In genomic region chr14:75537071-75537470, GRCh38 we compare ENCODE assay signal across 22 cellular contexts. TPM values are rescaled to one million over a fixed set of nuclear protein-coding genes. Genes with fewer than 3 reads are reported as not detected.
DNase-seq lines count a peak whose midpoint lies in the region; ATAC-seq, FAIRE-seq and TF ChIP-seq lines count a peak whose summit lies in the region.
"Had no signal": no experiment of that assay in that cellular context is flagged by ENCODE, and none has a peak within 500 bp of the region (broad histone marks: within the 10 kb centered on the region; RNA-seq: fewer than 3 reads in every experiment).

No MANE protein-coding gene starts in this region.

- H3K9me3 Mint-ChIP-seq in CD4-positive, alpha-beta memory T cell = no peaks in the 10 kb centered on the region
- H3K9me3 Mint-ChIP-seq in activated T-helper 17 cell treated with anti-CD3 and anti-CD28 coated beads, Interleukin-2, amount 50 U/mL, for 72 hours = no peaks in the 10 kb centered on the region
- no peaks in the 10 kb centered on the region for H3K9me3 Mint-ChIP-seq in natural killer cell
- H3K9me3 Mint-ChIP-seq: GM23338 had no signal

- CTCF ChIA-PET in A549 (lab: Yijun Ruan, JAX) = interaction anchor here (0.6 to 5.0 kb wide), 4 partner anchors 10 to 405 kb away, joined by 3 to 35 read pairs (median 6); no protein-coding TSS in a partner anchor
- CTCF ChIA-PET in CD4-positive, alpha-beta memory T cell (lab: Charles Lee; ENCODE audit: partially characterized antibody) = interaction anchor here (1.0 to 9.2 kb wide), 3 partner anchors 9 to 25 kb away, joined by 3 to 74 read pairs (median 5); no protein-coding TSS in a partner anchor

- 91% methylated on average over 4 of the region's 4 CpGs for WGBS in A549 (ENCODE audit: missing lambda C conversion rate)

- peaks cover 45% of the 10 kb centered on the region for H3K4me1 ChIP-seq in A549
- peaks cover 78% of the 10 kb centered on the region for H3K4me1 ChIP-seq in CD4-positive, alpha-beta memory T cell (ENCODE audit: insufficient read depth, low read length)

- no peak for FAIRE-seq in A549 (lab: Jason Lieb, UNC)

- TF ChIP-seq EP300 in A549 (IDR thresholded peaks at IDR 0.05) = no peak

- no peak overlapping the region for H3K4me3 Mint-ChIP-seq in CD4-positive, alpha-beta memory T cell
- peak overlapping the region; percentile 42 for H3K4me3 Mint-ChIP-seq in activated T-helper 17 cell treated with anti-CD3 and anti-CD28 coated beads, Interleukin-2, amount 50 U/mL, for 72 hours
- H3K4me3 Mint-ChIP-seq in natural killer cell = no peak overlapping the region
- H3K4me3 Mint-ChIP-seq: B cell, GM23338 had no signal

- DNase-seq in A549 (ENCODE audit: low read depth in 1 of 2, low spot score in 1 of 2) (no peak), natural killer cell (no peak), T-helper 1 cell (no peak), DMS79 treated with DMSO at 0.1 percent for 48 hours (lab: John Stamatoyannopoulos, UW) (no peak), HuH-7 (ENCODE audit: low spot score) (no peak)
- DNase-seq in CD4-positive, alpha-beta memory T cell = no peak
- DNase-seq in stimulated activated CD4-positive, alpha-beta T cell treated with anti-CD3 and anti-CD28 coated beads, Interleukin-1b, Interleukin-23, amount 100 ng/mL, for 48 hours = no peak
- DNase-seq: caudate nucleus; effector CD4-positive, alpha-beta T cell; left colon; MV-4-11; NCI-H2081; NCI-H524; nucleus accumbens; stimulated activated CD4-positive, alpha-beta T cell treated with anti-CD3 and anti-CD28 coated beads, Interleukin-4, amount 100 ng/mL, for 1 hour; T1000 had no signal

- peaks cover 16 to 29% of the 10 kb centered on the region in 2 donors for H3K36me3 Mint-ChIP-seq in CD4-positive, alpha-beta memory T cell
- H3K36me3 Mint-ChIP-seq in activated T-helper 17 cell treated with anti-CD3 and anti-CD28 coated beads, Interleukin-2, amount 50 U/mL, for 72 hours (ENCODE audit: low read depth) = peaks cover 97% of the 10 kb centered on the region
- H3K36me3 Mint-ChIP-seq in natural killer cell = no peaks in the 10 kb centered on the region

- intact Hi-C loops in CD4-positive, alpha-beta memory T cell (cut with micrococcal nuclease) = no loop called here
- intact Hi-C loops in natural killer cell (cut with micrococcal nuclease) = no loop called here

- H3K36me3 ChIP-seq in CD4-positive, alpha-beta memory T cell (ENCODE audit: insufficient read depth, low read length) = peaks cover 7% of the 10 kb centered on the region
- H3K36me3 ChIP-seq: SJSA1, thoracic aorta had no signal

- H3K27ac Mint-ChIP-seq in CD4-positive, alpha-beta memory T cell = peak overlapping the region; percentile 36 to 85 (median 74)
- peak overlapping the region; percentile 28 for H3K27ac Mint-ChIP-seq in activated T-helper 17 cell treated with anti-CD3 and anti-CD28 coated beads, Interleukin-2, amount 50 U/mL, for 72 hours
- peak overlapping the region; percentile 69 to 76 for H3K27ac Mint-ChIP-seq in natural killer cell
- H3K27ac Mint-ChIP-seq: B cell, GM23338 had no signal

- H3K9me3 ChIP-seq in A549 = no peaks in the 10 kb centered on the region
- H3K9me3 ChIP-seq in CD4-positive, alpha-beta memory T cell (ENCODE audit: control insufficient read depth in 1 of 2, low read length in 2 of 2) = no peaks in the 10 kb centered on the region
- H3K9me3 ChIP-seq: SJSA1, thoracic aorta had no signal

- no peaks in the 10 kb centered on the region for H3K27me3 ChIP-seq in CD4-positive, alpha-beta memory T cell (ENCODE audit: insufficient read depth, low read length)
- H3K27me3 ChIP-seq: SJSA1 had no signal

- peaks cover 62 to 84% (median 73%) of the 10 kb centered on the region in 4 donors for H3K4me1 Mint-ChIP-seq in CD4-positive, alpha-beta memory T cell
- H3K4me1 Mint-ChIP-seq in activated T-helper 17 cell treated with anti-CD3 and anti-CD28 coated beads, Interleukin-2, amount 50 U/mL, for 72 hours = peaks cover 66% of the 10 kb centered on the region
- H3K4me1 Mint-ChIP-seq in natural killer cell = peaks cover 41 to 54% of the 10 kb centered on the region in 2 donors

- ATAC-seq in A549 (no peak), natural killer cell (no peak)
- no peak for ATAC-seq in activated T-helper 17 cell treated with anti-CD3 and anti-CD28 coated beads, Interleukin-2, amount 50 U/mL, for 72 hours (replicated peaks)
- ATAC-seq: GM23338, left colon had no signal

- TF ChIP-seq POLR2A in A549 (IDR thresholded peaks at IDR 0.05; ENCODE audit: low read length) = no peak

- no peak overlapping the region for H3K4me3 ChIP-seq in A549
- H3K4me3 ChIP-seq in CD4-positive, alpha-beta memory T cell (ENCODE audit: low read length in 2 of 2) = no peak overlapping the region
- H3K4me3 ChIP-seq: GM23338, SJSA1, thoracic aorta had no signal

- POLR2A ChIA-PET in A549 (lab: Yijun Ruan, JAX) = no interaction called here
- POLR2A ChIA-PET in CD4-positive, alpha-beta memory T cell (lab: Charles Lee; ENCODE audit: partially characterized antibody) = interaction anchor here (0.8 to 11.4 kb wide), 2 partner anchors 14 to 22 kb away, joined by 3 to 292 read pairs; partner anchors contain the start of gene BATF

- no peak for TF ChIP-seq RAD21 in A549 (conservative IDR thresholded peaks at IDR 0.05 in 1 of 2, IDR thresholded peaks at IDR 0.05 in 1 of 2)

- H3K27me3 Mint-ChIP-seq in CD4-positive, alpha-beta memory T cell = no peaks in the 10 kb centered on the region
- H3K27me3 Mint-ChIP-seq in activated T-helper 17 cell treated with anti-CD3 and anti-CD28 coated beads, Interleukin-2, amount 50 U/mL, for 72 hours = no peaks in the 10 kb centered on the region
- no peaks in the 10 kb centered on the region for H3K27me3 Mint-ChIP-seq in natural killer cell (ENCODE audit: low read depth in 2 of 2)
- H3K27me3 Mint-ChIP-seq: B cell had no signal

- peak overlapping the region; percentile 59 for H3K4me2 ChIP-seq in A549
- H3K4me2 ChIP-seq: GM23338 had no signal

- TF ChIP-seq CTCF in A549 (IDR thresholded peaks at IDR 0.05) (no peak), natural killer cell (IDR thresholded peaks at IDR 0.05) (no peak)

- peak overlapping the region; percentile 89 to 96 for H3K27ac ChIP-seq in A549
- H3K27ac ChIP-seq in CD4-positive, alpha-beta memory T cell (ENCODE audit: low read depth, low read length) = no peak overlapping the region
- H3K27ac ChIP-seq: thoracic aorta had no signal

TF ChIP-seq in A549, 52 proteins besides CTCF, POLR2A, EP300 and RAD21:
- TF ChIP-seq RARB (CRISPR knock-in tag; IDR thresholded peaks at IDR 0.05) (no peak), RNF2 (IDR thresholded peaks at IDR 0.05; ENCODE audit: borderline replicate concordance, low read depth) (no peak), FOXS1 (CRISPR knock-in tag; IDR thresholded peaks at IDR 0.05) (no peak), RCOR1 (IDR thresholded peaks at IDR 0.05; ENCODE audit: low read depth, low read length) (no peak), ZC3H11A (IDR thresholded peaks at IDR 0.05) (no peak), SMC3 (IDR thresholded peaks at IDR 0.05) (no peak)

RNA-seq across cellular contexts. Expression of gene BATF, which starts 14.8 kb away (rescaled TPM):
- not detected in 2 replicates for polyA plus RNA-seq in A549 (2011; rRNA removed)
- 0.05 TPM in 1 of 2 replicates, not detected in the other for polyA plus RNA-seq in A549 (2012; cell fraction: cytosol; rRNA removed)
- polyA plus RNA-seq in A549 (2012; cell fraction: nucleus; rRNA removed) = not detected in 2 replicates
- not detected in 3 replicates for polyA plus RNA-seq in A549 (2017; fragmentation: RNase III; extraction: RNeasy Plus Mini Kit Qiagen cat#74134 plus additional on column Dnase treatment)
- not detected in 2 replicates for polyA minus RNA-seq in A549 (2011; rRNA and poly(A)+ RNA removed)
- 10 to 100 TPM; 17.1 to 20.6 TPM for total RNA-seq in CD4-positive, alpha-beta memory T cell
- 10 to 100 TPM; 46.6 to 53.8 TPM for polyA plus RNA-seq in CD4-positive, alpha-beta memory T cell
- total RNA-seq in activated T-helper 17 cell treated with anti-CD3 and anti-CD28 coated beads, Interleukin-2, amount 50 U/mL, for 72 hours = 100 to 1,000 TPM; 123 to 211 TPM
- 10 to 100 TPM; 12.6 to 32.5 (median 21.4) TPM for total RNA-seq in natural killer cell
- total RNA-seq: GM23338, SJSA1 had no signal
- polyA plus RNA-seq: GM23338 had no signal

RNA-seq across cellular contexts. Expression of gene FLVCR2, which starts 41.3 kb away (rescaled TPM):
- polyA plus RNA-seq in A549 (2011; rRNA removed) (3.8 and 4.7 TPM in 2 replicates), A549 (2017; fragmentation: RNase III; extraction: RNeasy Plus Mini Kit Qiagen cat#74134 plus additional on column Dnase treatment) (3.1 to 3.9 TPM (median 3.6 TPM) in 3 replicates)
- 1.4 and 1.9 TPM in 2 replicates for polyA plus RNA-seq in A549 (2012; cell fraction: cytosol; rRNA removed)
- polyA plus RNA-seq in A549 (2012; cell fraction: nucleus; rRNA removed) = 2.8 and 3.2 TPM in 2 replicates
- polyA minus RNA-seq in A549 (2011; rRNA and poly(A)+ RNA removed) = 4.6 and 6.8 TPM in 2 replicates
- 1 to 10 TPM; 3.0 to 4.1 TPM for total RNA-seq in CD4-positive, alpha-beta memory T cell
- 1 to 10 TPM; 1.9 to 3.3 TPM for polyA plus RNA-seq in CD4-positive, alpha-beta memory T cell
- total RNA-seq in activated T-helper 17 cell treated with anti-CD3 and anti-CD28 coated beads, Interleukin-2, amount 50 U/mL, for 72 hours = 10 to 100 TPM in 1 of 2 donors, 1 to 10 TPM in 1; 8.5 to 18.5 TPM
- total RNA-seq in natural killer cell = 1 to 10 TPM; 1.4 to 4.8 (median 2.1) TPM
- total RNA-seq: OCI-LY7 had no signal
